29 cellular contexts compared by ENCODE assay signal in genomic region chr1:156064615-156065014, GRCh38. TPM values are rescaled to one million over a fixed set of nuclear protein-coding genes. Genes with fewer than 3 reads are reported as not detected.
"Had no signal": no experiment of that assay in that cellular context is flagged by ENCODE, and none has a peak within 500 bp of the region (broad histone marks: within the 10 kb centered on the region; RNA-seq: fewer than 3 reads in every experiment).

No MANE protein-coding gene starts in this region.

- DNase-seq: activated CD4-positive, alpha-beta T cell treated with anti-CD3 and anti-CD28 coated beads, Interleukin-2, amount 10 ng/mL, durations not matched to agents 24 days and 14 days; activated CD8-positive, alpha-beta memory T cell treated with anti-CD3 and anti-CD28 coated beads for 24 hours; activated effector memory CD4-positive, alpha-beta T cell treated with anti-CD3 and anti-CD28 coated beads, Interleukin-2, amount 50 U/mL, for 16 hours; activated naive CD4-positive, alpha-beta T cell treated with anti-CD3 and anti-CD28 coated beads, Interleukin-2, amount 50 U/mL, for 16 hours; aorta; body of pancreas; dermis blood vessel endothelial cell; effector CD4-positive, alpha-beta T cell; esophagus squamous epithelium; foreskin melanocyte; heart right ventricle; kidney glomerular epithelial cell; left lung; lower lobe of right lung; naive thymus-derived CD8-positive, alpha-beta T cell; right lobe of liver; SK-N-SH; stimulated activated CD4-positive, alpha-beta T cell treated with anti-CD3 and anti-CD28 coated beads, Interleukin-2, amount 100 ng/mL, for 48 hours; substantia nigra; SW 1271; T-helper 9 cell; upper lobe of left lung; WERI-Rb-1 had no signal

- H3K4me1 ChIP-seq: lower lobe of right lung had no signal

- H3K36me3 Mint-ChIP-seq: naive thymus-derived CD8-positive, alpha-beta T cell had no signal

- H3K9ac ChIP-seq: SK-N-SH had no signal

- H3K27ac Mint-ChIP-seq: T-helper 1 cell treated with Interleukin-12 subunit alpha and Interleukin-12 subunit beta and Interleukin-4 antibody, amounts not matched to agents 30 μg/mL and 1 μg/mL, for 36 hours had no signal

- H3K27me3 ChIP-seq: body of pancreas, esophagus squamous epithelium, heart right ventricle, left lung, right lobe of liver, upper lobe of left lung had no signal

- H3K9me3 ChIP-seq: body of pancreas, esophagus squamous epithelium, heart right ventricle, left lung, lower lobe of right lung, right lobe of liver, SK-N-SH, upper lobe of left lung had no signal

- H3K27ac ChIP-seq: body of pancreas, heart right ventricle, left lung, lower lobe of right lung, right lobe of liver, upper lobe of left lung, WERI-Rb-1 had no signal

- H3K4me3 ChIP-seq: body of pancreas, esophagus squamous epithelium, heart right ventricle, left lung, lower lobe of right lung, right lobe of liver, upper lobe of left lung had no signal

- H3K4me3 Mint-ChIP-seq: activated CD4-positive, alpha-beta T cell treated with anti-CD3 and anti-CD28 coated beads, Interleukin-2, amount 10 ng/mL, durations not matched to agents 24 days and 14 days; naive thymus-derived CD8-positive, alpha-beta T cell; stimulated activated naive CD8-positive, alpha-beta T cell treated with anti-CD3 and anti-CD28 coated beads, Interleukin-15, Interleukin-2, amounts not matched to agents 100 ng/mL and 50 ng/mL, for 24 hours; T-helper 1 cell treated with Interleukin-12 subunit alpha and Interleukin-12 subunit beta and Interleukin-4 antibody, amounts not matched to agents 30 μg/mL and 1 μg/mL, for 36 hours had no signal

- ATAC-seq: body of pancreas; heart right ventricle; left lung; lower lobe of right lung; naive thymus-derived CD8-positive, alpha-beta T cell; right lobe of liver had no signal

- H3K4me2 ChIP-seq: SK-N-SH had no signal

- H3K36me3 ChIP-seq: heart right ventricle, right lobe of liver, WERI-Rb-1 had no signal

- H3K27me3 Mint-ChIP-seq: naive thymus-derived CD8-positive, alpha-beta T cell; stimulated activated naive CD8-positive, alpha-beta T cell treated with anti-CD3 and anti-CD28 coated beads, Interleukin-15, Interleukin-2, amounts not matched to agents 100 ng/mL and 50 ng/mL, for 24 hours had no signal

- H3K9me3 Mint-ChIP-seq: activated CD4-positive, alpha-beta T cell treated with anti-CD3 and anti-CD28 coated beads, Interleukin-2, amount 10 ng/mL, durations not matched to agents 24 days and 14 days; naive thymus-derived CD8-positive, alpha-beta T cell; stimulated activated naive CD8-positive, alpha-beta T cell treated with anti-CD3 and anti-CD28 coated beads, Interleukin-15, Interleukin-2, amounts not matched to agents 100 ng/mL and 50 ng/mL, for 24 hours; T-helper 1 cell treated with Interleukin-12 subunit alpha and Interleukin-12 subunit beta and Interleukin-4 antibody, amounts not matched to agents 30 μg/mL and 1 μg/mL, for 36 hours had no signal

RNA-seq across cellular contexts. Expression of gene RAB25, which starts 3.7 kb away (rescaled TPM):
- total RNA-seq: activated CD4-positive, alpha-beta T cell treated with anti-CD3 and anti-CD28 coated beads, Interleukin-2, amount 10 ng/mL, durations not matched to agents 24 days and 14 days; aorta; dermis blood vessel endothelial cell; glomerular endothelial cell; osteocyte; posterior vena cava; skeletal muscle tissue had no signal
